ENCODE assay signal across 8 cellular contexts in the genomic region with DNA sequence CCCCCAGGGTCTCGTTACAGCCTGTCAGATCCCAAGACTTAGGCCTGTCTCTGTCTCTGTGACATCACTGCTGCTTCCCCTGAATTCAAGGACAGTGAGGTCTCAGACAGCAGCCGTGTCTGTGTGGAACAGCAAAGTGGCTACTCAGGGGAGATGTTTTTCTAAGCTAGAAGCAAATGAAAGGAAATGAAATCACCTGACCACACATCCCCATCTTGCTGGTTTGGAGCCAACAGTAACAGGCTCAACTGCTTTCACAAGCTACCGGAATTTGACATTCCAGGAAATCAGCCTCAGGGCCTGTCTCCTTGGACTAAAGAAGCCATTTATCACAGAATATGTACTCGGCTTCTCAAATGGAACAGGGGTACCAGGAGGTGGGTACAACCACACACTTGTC.
DNase-seq lines count a peak whose midpoint lies in the region; ATAC-seq and TF ChIP-seq lines count a peak whose summit lies in the region.

No MANE protein-coding gene starts in this region.

- no peaks in the 10 kb centered on the region for H3K79me2 ChIP-seq in neural progenitor cell (ENCODE audit: low read depth)

- ATAC-seq in HG03457 (IDR thresholded peaks at IDR 0.05; ENCODE audit: unreplicated experiment) = no peak

- no peaks in the 10 kb centered on the region for H3K4me1 Mint-ChIP-seq in endothelial cell (ENCODE audit: unreplicated experiment)
- H3K4me1 Mint-ChIP-seq in neural progenitor cell = peaks cover 21% of the 10 kb centered on the region

- peak; percentile 91 for DNase-seq in AG10803 (ENCODE audit: low read depth)
- DNase-seq in LHCN-M2 (ENCODE audit: low read depth) = peak; percentile 89
- DNase-seq in endothelial cell (ENCODE audit: low spot score) = no peak
- peak; percentile 19 for DNase-seq in mucosa of gallbladder (ENCODE audit: low spot score)
- DNase-seq in NK-92 (lab: John Stamatoyannopoulos, UW; ENCODE audit: unreplicated experiment) = no peak
- DNase-seq in activated CD4-positive, CD25-positive, alpha-beta regulatory T cell treated with anti-CD3 and anti-CD28 coated beads, Interleukin-2, amount 50 U/mL, for 72 hours = no peak
- DNase-seq in neural progenitor cell (ENCODE audit: low spot score) = no peak

- TF ChIP-seq CTCF in AG10803 (conservative IDR thresholded peaks at IDR 0.05; ENCODE audit: low read length) (no peak), endothelial cell (IDR thresholded peaks at IDR 0.05; ENCODE audit: unreplicated experiment) (no peak), neural progenitor cell (IDR thresholded peaks at IDR 0.05) (no peak)

- H3F3A ChIP-seq in neural progenitor cell (ENCODE audit: low read depth) = peaks cover 30% of the 10 kb centered on the region

- H3K27ac Mint-ChIP-seq in endothelial cell (ENCODE audit: unreplicated experiment) = peak overlapping the region; percentile 81
- no peak overlapping the region for H3K27ac Mint-ChIP-seq in neural progenitor cell

- H3K4me3 ChIP-seq in AG10803 (ENCODE audit: low read length) (no peak overlapping the region), neural progenitor cell (no peak overlapping the region)

- H3K9me3 Mint-ChIP-seq in endothelial cell (ENCODE audit: unreplicated experiment) = no peaks in the 10 kb centered on the region
- no peaks in the 10 kb centered on the region for H3K9me3 Mint-ChIP-seq in neural progenitor cell

- no peaks in the 10 kb centered on the region for H3K27me3 ChIP-seq in neural progenitor cell

- H3K9me3 ChIP-seq in neural progenitor cell (ENCODE audit: low read depth) = no peaks in the 10 kb centered on the region

- H3K4me1 ChIP-seq in neural progenitor cell = peaks cover 11% of the 10 kb centered on the region

- H3K36me3 ChIP-seq in neural progenitor cell = peaks cover 4% of the 10 kb centered on the region

- no peak overlapping the region for H2AFZ ChIP-seq in neural progenitor cell (replicated peaks)

- H3K27me3 Mint-ChIP-seq in endothelial cell (ENCODE audit: unreplicated experiment) = peaks cover 1% of the 10 kb centered on the region
- no peaks in the 10 kb centered on the region for H3K27me3 Mint-ChIP-seq in neural progenitor cell (ENCODE audit: insufficient read depth, low read depth)

- H3K36me3 Mint-ChIP-seq in endothelial cell (ENCODE audit: low read depth, unreplicated experiment) = peaks cover 32% of the 10 kb centered on the region
- H3K36me3 Mint-ChIP-seq in neural progenitor cell = peaks cover 38% of the 10 kb centered on the region

- H3K4me3 Mint-ChIP-seq in endothelial cell (ENCODE audit: unreplicated experiment) (no peak overlapping the region), neural progenitor cell (no peak overlapping the region)

- H3K9ac ChIP-seq in neural progenitor cell = no peak overlapping the region

- no peaks in the 10 kb centered on the region for H4K20me1 ChIP-seq in neural progenitor cell (ENCODE audit: low read depth)

- no peak overlapping the region for H3K27ac ChIP-seq in neural progenitor cell

- H3K4me2 ChIP-seq in neural progenitor cell = no peak overlapping the region

Comparison
In these comparisons a context has a peak if more than half of its experiments do, and no peak if none do; other contexts are left out.
1. DNase-seq: peak in AG10803 (single experiment), LHCN-M2 (single experiment) and mucosa of gallbladder (single experiment); none in endothelial cell (single experiment), NK-92 (single experiment), activated CD4-positive, CD25-positive, alpha-beta regulatory T cell treated with anti-CD3 and anti-CD28 coated beads, Interleukin-2, amount 50 U/mL, for 72 hours (single experiment) and neural progenitor cell (single experiment).